17 cellular contexts compared by ENCODE assay signal in the genomic region with DNA sequence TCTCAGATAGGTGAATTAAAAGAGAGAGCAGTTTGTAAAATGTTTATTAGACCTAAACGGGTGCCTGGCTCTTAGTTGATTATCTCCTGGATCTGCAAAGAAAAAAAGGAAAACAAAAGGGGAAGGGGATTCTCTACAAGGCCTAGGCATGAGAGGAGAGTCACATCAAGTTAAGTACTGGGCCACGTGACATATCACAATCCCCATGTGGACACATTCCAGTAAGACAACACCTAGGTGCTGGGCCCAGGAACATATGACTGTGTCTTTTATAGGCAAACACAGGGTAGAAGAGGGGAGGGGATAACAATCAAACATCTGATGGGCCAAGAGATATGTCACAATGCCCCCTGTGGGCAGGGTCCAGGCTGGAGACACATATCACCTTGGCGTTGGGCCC. TPM values are rescaled to one million over a fixed set of nuclear protein-coding genes. Genes with fewer than 3 reads are reported as not detected.
DNase-seq lines count a peak whose midpoint lies in the region; ATAC-seq and TF ChIP-seq lines count a peak whose summit lies in the region.
"Had no signal": no experiment of that assay in that cellular context is flagged by ENCODE, and none has a peak within 500 bp of the region (broad histone marks: within the 10 kb centered on the region; RNA-seq: fewer than 3 reads in every experiment).

No MANE protein-coding gene starts in this region.

- no peak overlapping the region for H3K56ac ChIP-seq in H9 (ENCODE audit: insufficient read length, low read depth, low read length)

- no peak for TF ChIP-seq CTCF in H9 (conservative IDR thresholded peaks at IDR 0.05)
- TF ChIP-seq CTCF in PC-3 (conservative IDR thresholded peaks at IDR 0.05; ENCODE audit: low read depth, low read length) = no peak
- TF ChIP-seq CTCF in hepatocyte (IDR thresholded peaks at IDR 0.05; ENCODE audit: poor library complexity) = no peak

- peaks cover 0 to 2% of the 10 kb centered on the region in 2 experiments; a peak in 1 of 4 replicates for H3K4me1 Mint-ChIP-seq in H9

- H4K8ac ChIP-seq in H9 (replicated peaks; ENCODE audit: insufficient read length, low read depth, low read length) = no peak overlapping the region

- no peak overlapping the region for H3K4ac ChIP-seq in H9 (ENCODE audit: low read depth, low read length)

- no peak overlapping the region for H3K14ac ChIP-seq in H9 (ENCODE audit: insufficient read depth, low read length)

- ATAC-seq in PC-3 = no peak
- no peak for ATAC-seq in HG03521 (IDR thresholded peaks at IDR 0.05; ENCODE audit: unreplicated experiment)
- ATAC-seq: CD8-positive, alpha-beta T cell had no signal

- no peak overlapping the region for H4K5ac ChIP-seq in H9 (ENCODE audit: insufficient read length, low read depth, low read length)

- H3K4me1 ChIP-seq in H9 (ENCODE audit: insufficient read depth, low read length) (no peaks in the 10 kb centered on the region), PC-3 (ENCODE audit: insufficient read depth, low read length) (no peaks in the 10 kb centered on the region), hepatocyte (ENCODE audit: insufficient read depth) (peaks cover 20% of the 10 kb centered on the region)
- H3K4me1 ChIP-seq: BE2C had no signal

- H2BK15ac ChIP-seq in H9 (ENCODE audit: low read depth, low read length) = no peak overlapping the region

- peaks cover 46 to 54% (median 51%) of the 10 kb centered on the region in 3 experiments for H3K36me3 Mint-ChIP-seq in H9 (ENCODE audit: insufficient read depth in 1 of 3, low read depth in 3 of 3)
- H3K36me3 Mint-ChIP-seq: CD14-positive monocyte had no signal

- H3K4me3 ChIP-seq in PC-3 (ENCODE audit: low read length) (no peak overlapping the region), hepatocyte (no peak overlapping the region)
- H3K4me3 ChIP-seq: BLaER1 had no signal

- H3T11ph ChIP-seq in H9 (ENCODE audit: low read length) = no peak overlapping the region

- H2BK5ac ChIP-seq in H9 (ENCODE audit: insufficient read length, low read length) = no peak overlapping the region

- no peak overlapping the region for H3K23ac ChIP-seq in H9 (ENCODE audit: insufficient read length, low read depth, low read length)

- H3F3A ChIP-seq in PC-3 (ENCODE audit: low read length, unreplicated experiment) = no peaks in the 10 kb centered on the region

- H3K27me3 ChIP-seq in H9 (ENCODE audit: insufficient read depth, low read length) = no peaks in the 10 kb centered on the region
- no peaks in the 10 kb centered on the region for H3K27me3 ChIP-seq in PC-3 (ENCODE audit: low read length)
- no peaks in the 10 kb centered on the region for H3K27me3 ChIP-seq in hepatocyte
- H3K27me3 ChIP-seq: BE2C, BLaER1 had no signal

- CTCF ChIA-PET in PC-3 (lab: Charles Lee) = interaction anchor here (0.7 kb wide), 1 partner anchor 71 kb away, joined by 8 read pairs; no protein-coding TSS in a partner anchor

- H2BK20ac ChIP-seq in H9 (ENCODE audit: low read depth, low read length, poor library complexity, severe bottlenecking) = no peak overlapping the region

- H4K20me1 ChIP-seq in H9 (ENCODE audit: control insufficient read depth, insufficient read depth, insufficient read length) (no peaks in the 10 kb centered on the region), PC-3 (ENCODE audit: low read length) (no peaks in the 10 kb centered on the region), hepatocyte (ENCODE audit: insufficient read depth, poor library complexity, severe bottlenecking) (no peaks in the 10 kb centered on the region)
- H4K20me1 ChIP-seq: BLaER1 had no signal

- H3K4me3 Mint-ChIP-seq in H9 = no peak overlapping the region; a peak in 1 of 5 replicates
- H3K4me3 Mint-ChIP-seq: CD14-positive monocyte; CD4-positive, alpha-beta T cell; CD8-positive, alpha-beta T cell had no signal

- H3K79me2 ChIP-seq in H9 (ENCODE audit: insufficient read depth, low read length) = no peaks in the 10 kb centered on the region; the same call in 1 of the 2 replicates
- peaks cover 9% of the 10 kb centered on the region for H3K79me2 ChIP-seq in PC-3 (ENCODE audit: low read length)
- H3K79me2 ChIP-seq in hepatocyte = peaks cover 14% of the 10 kb centered on the region

- H3K27ac Mint-ChIP-seq in H9 = peak overlapping the region in 2 of 3 experiments; percentile 9 to 79; a peak in 2 of 7 replicates
- H3K27ac Mint-ChIP-seq: CD14-positive monocyte; CD4-positive, alpha-beta T cell; CD8-positive, alpha-beta T cell had no signal

- H3K9me3 Mint-ChIP-seq in H9 = no peaks in the 10 kb centered on the region; a peak in 1 of 5 replicates
- H3K9me3 Mint-ChIP-seq: CD4-positive, alpha-beta T cell; CD8-positive, alpha-beta T cell had no signal

- H2BK12ac ChIP-seq in H9 (ENCODE audit: insufficient read length, low read depth, low read length) = no peak overlapping the region

- H3K23me2 ChIP-seq in H9 (ENCODE audit: insufficient read length, low read depth, low read length, poor library complexity, severe bottlenecking) = peaks cover under 1% of the 10 kb centered on the region

- no peak overlapping the region for H3K27ac ChIP-seq in H9 (ENCODE audit: insufficient read length, low read depth, low read length)
- H3K27ac ChIP-seq in PC-3 (ENCODE audit: low read length) = no peak overlapping the region
- peak overlapping the region; percentile 92 for H3K27ac ChIP-seq in hepatocyte
- H3K27ac ChIP-seq: BLaER1 had no signal

- H2BK120ac ChIP-seq in H9 (ENCODE audit: low read depth, low read length, poor library complexity, severe bottlenecking) = no peak overlapping the region

- no peak overlapping the region for H3K9ac ChIP-seq in H9 (ENCODE audit: extremely low read depth, insufficient read length, low read length)
- H3K9ac ChIP-seq in PC-3 (ENCODE audit: low read length) = no peak overlapping the region
- H3K9ac ChIP-seq: BLaER1 had no signal

- no peaks in the 10 kb centered on the region for H3K9me3 ChIP-seq in H9 (ENCODE audit: control insufficient read depth, low read depth, low read length)
- no peaks in the 10 kb centered on the region for H3K9me3 ChIP-seq in PC-3 (ENCODE audit: low read length)
- H3K9me3 ChIP-seq in hepatocyte (ENCODE audit: low read depth) = no peaks in the 10 kb centered on the region
- H3K9me3 ChIP-seq: BE2C, BLaER1 had no signal

- DNase-seq in H9 (no peak), PC-3 (peak; percentile 7), hepatocyte (ENCODE audit: low spot score) (no peak), CD1c-positive myeloid dendritic cell (ENCODE audit: extremely low spot score) (no peak)
- DNase-seq: 8988T; ACHN; BE2C; C1 segment of cervical spinal cord; Caco-2; Calu3; CD4-positive, alpha-beta T cell; CD8-positive, alpha-beta T cell; DMS79 treated with DMSO at 0.1 percent for 48 hours; GF-D8 had no signal

- H3K36me3 ChIP-seq in PC-3 (ENCODE audit: low read depth, low read length) (no peaks in the 10 kb centered on the region), hepatocyte (replicated peaks; ENCODE audit: insufficient read depth, low read depth) (no peaks in the 10 kb centered on the region)
- H3K36me3 ChIP-seq: BE2C had no signal

- intact Hi-C loops in PC-3 (cut with micrococcal nuclease) = loop anchor here (10.0 kb wide), 2 partner anchors 65 to 285 kb away; a partner anchor contains a TSS

- WGBS in H9 (ENCODE audit: extremely low coverage, insufficient read length, low lambda C conversion rate) = no CpG with 5 or more reads among the region's 3 CpGs
- 81% methylated on average over 3 of the region's 3 CpGs for WGBS in hepatocyte (ENCODE audit: low lambda C conversion rate, missing lambda C conversion rate)

- H2AFZ ChIP-seq in H9 (ENCODE audit: low read length) (no peak overlapping the region), PC-3 (ENCODE audit: low read length) (no peak overlapping the region), hepatocyte (no peak overlapping the region)

- no peak overlapping the region for H2AK5ac ChIP-seq in H9 (ENCODE audit: insufficient read length, low read length)

- H3K4me2 ChIP-seq in H9 (ENCODE audit: insufficient read depth, insufficient read length, low read length) (no peak overlapping the region), PC-3 (ENCODE audit: low read length) (no peak overlapping the region), hepatocyte (no peak overlapping the region)
- H3K4me2 ChIP-seq: BLaER1 had no signal

- H3K18ac ChIP-seq in H9 (ENCODE audit: insufficient read length, low read depth, low read length) = no peak overlapping the region

- POLR2A ChIA-PET in PC-3 (lab: Charles Lee; ENCODE audit: unreplicated experiment) = no interaction called here

- no peaks in the 10 kb centered on the region for H3K27me3 Mint-ChIP-seq in H9 (ENCODE audit: low read depth)
- H3K27me3 Mint-ChIP-seq: CD4-positive, alpha-beta T cell had no signal

- no peak overlapping the region for H4K91ac ChIP-seq in H9 (ENCODE audit: insufficient read length, low read depth, low read length)

- H3K79me1 ChIP-seq in H9 (ENCODE audit: insufficient read depth, low read depth, low read length, poor library complexity, severe bottlenecking) = no peaks in the 10 kb centered on the region

- BruUV-seq in PC-3 (replicated peaks; lab: Mats Ljungman, UMichigan) = no TSS peak

- H3K9me2 ChIP-seq in PC-3 (replicated peaks; ENCODE audit: low read length) (no peaks in the 10 kb centered on the region), hepatocyte (replicated peaks; ENCODE audit: insufficient read depth) (no peaks in the 10 kb centered on the region)

RNA-seq across cellular contexts. Expression of a gene that starts 4.2 kb away (rescaled TPM):
- total RNA-seq in H9 (2021) = 41.5 and 43.5 TPM in 2 replicates
- total RNA-seq in PC-3 (2014; rRNA removed) = 18.7 and 22.2 TPM in 2 replicates
- 68.3 and 84.0 TPM in 2 replicates for total RNA-seq in hepatocyte
- polyA plus RNA-seq in hepatocyte = 19.0 and 25.2 TPM in 2 replicates
